Comparison of ENCODE assay signal across 15 cellular contexts in genomic region chr4:143393195-143393594, GRCh38.
"Had no signal": no experiment of that assay in that cellular context is flagged by ENCODE, and none has a peak within 500 bp of the region (broad histone marks: within the 10 kb centered on the region; RNA-seq: fewer than 3 reads in every experiment).

No MANE protein-coding gene starts in this region.

- H3K4me3 Mint-ChIP-seq: activated CD4-positive, alpha-beta T cell treated with anti-CD3 and anti-CD28 coated beads, Interleukin-2, amount 10 ng/mL, durations not matched to agents 7 days and 5 days; activated naive CD8-positive, alpha-beta T cell treated with anti-CD3 and anti-CD28 coated beads for 36 hours; brain; central memory CD8-positive, alpha-beta T cell; dendritic cell treated with granulocyte-macrophage colony-stimulating factor and Interleukin-4, amounts not matched to agents 40 ng/mL and 50 ng/mL, for 4 days; effector memory CD8-positive, alpha-beta T cell; naive thymus-derived CD8-positive, alpha-beta T cell; stimulated activated effector memory CD8-positive, alpha-beta T cell treated with anti-CD3 and anti-CD28 coated beads, Interleukin-12 subunit alpha, Interleukin-12 subunit beta, amount 100 ng/mL, for 72 hours; T-helper 2 cell treated with Interferon-gamma antibody and Interleukin-4, amounts not matched to agents 5 μg/mL and 100 μg/mL, for 36 hours had no signal

- DNase-seq: activated CD4-positive, alpha-beta T cell treated with anti-CD3 and anti-CD28 coated beads, Interleukin-2, amount 10 ng/mL, durations not matched to agents 7 days and 5 days; activated CD4-positive, CD25-positive, alpha-beta regulatory T cell; activated CD8-positive, alpha-beta memory T cell treated with anti-CD3 and anti-CD28 coated beads, Interleukin-2, amount 50 U/mL, for 48 hours; activated naive CD8-positive, alpha-beta T cell treated with anti-CD3 and anti-CD28 coated beads for 36 hours; amygdala; effector memory CD8-positive, alpha-beta T cell; mesenchymal stem cell; naive thymus-derived CD8-positive, alpha-beta T cell had no signal

- H3K27me3 Mint-ChIP-seq: brain; dendritic cell treated with granulocyte-macrophage colony-stimulating factor and Interleukin-4, amounts not matched to agents 40 ng/mL and 50 ng/mL, for 4 days had no signal

- H3K4me1 ChIP-seq: parathyroid adenoma had no signal

- H3K27ac ChIP-seq: parathyroid adenoma had no signal

- H3K36me3 Mint-ChIP-seq: activated naive CD8-positive, alpha-beta T cell treated with anti-CD3 and anti-CD28 coated beads for 36 hours; brain; stimulated activated effector memory CD8-positive, alpha-beta T cell treated with anti-CD3 and anti-CD28 coated beads, Interleukin-12 subunit alpha, Interleukin-12 subunit beta, amount 100 ng/mL, for 72 hours had no signal

- H3K9me3 ChIP-seq: tibial nerve had no signal

- H3K9me3 Mint-ChIP-seq: activated CD4-positive, alpha-beta T cell treated with anti-CD3 and anti-CD28 coated beads, Interleukin-2, amount 10 ng/mL, durations not matched to agents 7 days and 5 days; activated naive CD8-positive, alpha-beta T cell treated with anti-CD3 and anti-CD28 coated beads for 36 hours; brain; central memory CD8-positive, alpha-beta T cell; dendritic cell treated with granulocyte-macrophage colony-stimulating factor and Interleukin-4, amounts not matched to agents 40 ng/mL and 50 ng/mL, for 4 days; effector memory CD8-positive, alpha-beta T cell; naive thymus-derived CD8-positive, alpha-beta T cell; stimulated activated effector memory CD8-positive, alpha-beta T cell treated with anti-CD3 and anti-CD28 coated beads, Interleukin-12 subunit alpha, Interleukin-12 subunit beta, amount 100 ng/mL, for 72 hours; T-helper 2 cell treated with Interferon-gamma antibody and Interleukin-4, amounts not matched to agents 5 μg/mL and 100 μg/mL, for 36 hours had no signal

- H3K27me3 ChIP-seq: tibial nerve had no signal

- H3K4me1 Mint-ChIP-seq: activated CD4-positive, alpha-beta T cell treated with anti-CD3 and anti-CD28 coated beads, Interleukin-2, amount 10 ng/mL, durations not matched to agents 7 days and 5 days; activated naive CD8-positive, alpha-beta T cell treated with anti-CD3 and anti-CD28 coated beads for 36 hours; central memory CD8-positive, alpha-beta T cell; stimulated activated effector memory CD8-positive, alpha-beta T cell treated with anti-CD3 and anti-CD28 coated beads, Interleukin-12 subunit alpha, Interleukin-12 subunit beta, amount 100 ng/mL, for 72 hours had no signal

- H3K27ac Mint-ChIP-seq: activated CD4-positive, alpha-beta T cell treated with anti-CD3 and anti-CD28 coated beads, Interleukin-2, amount 10 ng/mL, durations not matched to agents 7 days and 5 days; activated naive CD8-positive, alpha-beta T cell treated with anti-CD3 and anti-CD28 coated beads for 36 hours; brain; effector memory CD8-positive, alpha-beta T cell; naive thymus-derived CD8-positive, alpha-beta T cell; stimulated activated effector memory CD8-positive, alpha-beta T cell treated with anti-CD3 and anti-CD28 coated beads, Interleukin-12 subunit alpha, Interleukin-12 subunit beta, amount 100 ng/mL, for 72 hours; T-helper 2 cell treated with Interferon-gamma antibody and Interleukin-4, amounts not matched to agents 5 μg/mL and 100 μg/mL, for 36 hours had no signal

- ATAC-seq: effector memory CD8-positive, alpha-beta T cell; naive thymus-derived CD8-positive, alpha-beta T cell; stimulated activated effector memory CD8-positive, alpha-beta T cell treated with anti-CD3 and anti-CD28 coated beads, Interleukin-12 subunit alpha, Interleukin-12 subunit beta, amount 100 ng/mL, for 72 hours had no signal

- H3K36me3 ChIP-seq: tibial nerve had no signal

- H3K4me3 ChIP-seq: tibial nerve had no signal
